In genomic region chr14:60653709-60654161, GRCh38 we compare ENCODE assay signal across 1 cellular context.
TF ChIP-seq lines count a peak whose summit lies in the region.

No MANE protein-coding gene starts in this region.

TF ChIP-seq in WTC11, 78 proteins besides CTCF, POLR2A, EP300 and RAD21 (continued from another document):
- no peak for TF ChIP-seq AR (CRISPR knock-in tag; IDR thresholded peaks at IDR 0.05)
- TF ChIP-seq ZBTB21 (CRISPR knock-in tag; IDR thresholded peaks at IDR 0.05; ENCODE audit: borderline replicate concordance): no peak
- TF ChIP-seq PRDM15 (CRISPR knock-in tag; IDR thresholded peaks at IDR 0.05): no peak
- no peak for TF ChIP-seq ZNF138 (CRISPR knock-in tag; conservative IDR thresholded peaks at IDR 0.05)
- no peak for TF ChIP-seq SMAD4 (CRISPR knock-in tag; IDR thresholded peaks at IDR 0.05)
- no peak for TF ChIP-seq ZNF512 (CRISPR knock-in tag; IDR thresholded peaks at IDR 0.05; ENCODE audit: borderline replicate concordance)
- TF ChIP-seq ELF4 (CRISPR knock-in tag; IDR thresholded peaks at IDR 0.05; ENCODE audit: low read depth): no peak
- TF ChIP-seq GTF2I (CRISPR knock-in tag; conservative IDR thresholded peaks at IDR 0.05): no peak
- no peak for TF ChIP-seq ZNF219 (CRISPR knock-in tag; IDR thresholded peaks at IDR 0.05; ENCODE audit: borderline replicate concordance)
- TF ChIP-seq ZNF671 (CRISPR knock-in tag; IDR thresholded peaks at IDR 0.05): no peak
- no peak for TF ChIP-seq NFATC4 (CRISPR knock-in tag; IDR thresholded peaks at IDR 0.05)
- no peak for TF ChIP-seq SP1 (CRISPR knock-in tag; conservative IDR thresholded peaks at IDR 0.05)
- TF ChIP-seq ATF6 (CRISPR knock-in tag; IDR thresholded peaks at IDR 0.05): no peak
- no peak for TF ChIP-seq ZNF232 (CRISPR knock-in tag; IDR thresholded peaks at IDR 0.05)
- TF ChIP-seq NR2C2 (CRISPR knock-in tag; IDR thresholded peaks at IDR 0.05): no peak
- no peak for TF ChIP-seq GABPB1 (CRISPR knock-in tag; IDR thresholded peaks at IDR 0.05)
TF ChIP-seq in WTC11: peak in this region for 0.
